25 cellular contexts compared by ENCODE assay signal in genomic region chr4:47567511-47567910, GRCh38.
"Had no signal": no experiment of that assay in that cellular context is flagged by ENCODE, and none has a peak within 500 bp of the region (broad histone marks: within the 10 kb centered on the region; RNA-seq: fewer than 3 reads in every experiment).

No MANE protein-coding gene starts in this region.

- FAIRE-seq: endothelial cell of umbilical vein, frontal cortex, islet of Langerhans had no signal

- H3K4me3 ChIP-seq: adrenal gland, body of pancreas, left ventricle myocardium inferior, lung, neural progenitor cell, right atrium auricular region, suprapubic skin, tibial artery, upper lobe of right lung had no signal

- H3K9me3 ChIP-seq: adrenal gland, body of pancreas, left ventricle myocardium inferior, right atrium auricular region, suprapubic skin, tibial artery, upper lobe of right lung had no signal

- DNase-seq: activated B cell treated with CpG ODN at 0.5 μM for 24 hours; activated CD8-positive, alpha-beta memory T cell treated with anti-CD3 and anti-CD28 coated beads, Interleukin-2, amount 10 ng/mL, durations not matched to agents 7 days and 5 days; activated CD8-positive, alpha-beta T cell treated with anti-CD3 and anti-CD28 coated beads, Interleukin-2, amount 10 ng/mL, durations not matched to agents 7 days and 5 days; activated T-cell treated with anti-CD3 and anti-CD28 coated beads, Interleukin-2, amount 50 U/mL, for 48 hours; adrenal gland; aorta; body of pancreas; cortex of kidney; left ventricle myocardium inferior; mesendoderm; natural killer cell; occipital lobe; stimulated activated CD4-positive, alpha-beta T cell treated with anti-CD3 and anti-CD28 coated beads, Interleukin-15, amount 100 ng/mL, for 24 hours; stimulated activated naive CD4-positive, alpha-beta T cell; tibial artery; upper lobe of right lung had no signal

- H3K27me3 ChIP-seq: adrenal gland, body of pancreas, neural progenitor cell, right atrium auricular region, suprapubic skin, tibial artery, upper lobe of right lung had no signal

- ATAC-seq: activated CD8-positive, alpha-beta memory T cell treated with anti-CD3 and anti-CD28 coated beads, Interleukin-2, amount 10 ng/mL, durations not matched to agents 7 days and 5 days; activated CD8-positive, alpha-beta T cell treated with anti-CD3 and anti-CD28 coated beads, Interleukin-2, amount 10 ng/mL, durations not matched to agents 7 days and 5 days; activated naive CD4-positive, alpha-beta T cell treated with anti-CD3 and anti-CD28 coated beads, Interleukin-2, amount 50 U/mL, for 72 hours; body of pancreas; esophagus mucosa; natural killer cell; upper lobe of right lung had no signal

- H3K27ac ChIP-seq: adrenal gland, body of pancreas, left ventricle myocardium inferior, neural progenitor cell, right atrium auricular region, suprapubic skin, tibial artery, upper lobe of right lung had no signal

- H3K36me3 ChIP-seq: neural progenitor cell had no signal

- H2AFZ ChIP-seq: neural progenitor cell had no signal

- H3K4me1 ChIP-seq: adrenal gland, body of pancreas, left ventricle myocardium inferior, neural progenitor cell, right atrium auricular region, suprapubic skin, upper lobe of right lung had no signal

- H3K4me2 ChIP-seq: neural progenitor cell had no signal

- H3K9ac ChIP-seq: neural progenitor cell had no signal
